In the genomic region with DNA sequence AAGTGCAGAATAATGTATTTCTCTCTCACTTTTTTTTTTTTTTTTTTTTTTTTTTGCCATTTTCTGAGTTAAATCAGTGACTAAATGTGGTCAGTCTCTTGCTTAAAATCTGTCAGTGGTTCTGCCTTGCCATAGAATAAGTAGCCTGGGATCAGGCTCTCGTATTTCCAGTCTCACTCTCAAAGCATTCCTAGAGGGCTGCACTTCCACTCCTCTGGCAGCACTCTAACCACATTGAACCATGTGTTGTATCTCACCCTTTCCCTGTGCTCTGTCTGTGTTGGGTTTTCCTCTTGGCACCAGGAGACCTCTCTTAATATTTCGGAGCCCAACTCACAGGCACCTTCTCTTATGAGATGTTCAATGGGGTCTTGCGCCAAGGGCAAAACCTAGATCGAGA, we compare ENCODE assay signal across 24 cellular contexts.
"Had no signal": no experiment of that assay in that cellular context is flagged by ENCODE, and none has a peak within 500 bp of the region (broad histone marks: within the 10 kb centered on the region; RNA-seq: fewer than 3 reads in every experiment).

No MANE protein-coding gene starts in this region.

- H3K9me3 ChIP-seq: lower lobe of right lung, psoas muscle, sigmoid colon, stomach, thyroid gland had no signal

- ATAC-seq: left ventricle myocardium superior; lower lobe of right lung; psoas muscle; right cardiac atrium; stimulated activated effector memory CD8-positive, alpha-beta T cell treated with anti-CD3 and anti-CD28 coated beads, Interleukin-12 subunit alpha, Interleukin-12 subunit beta, amount 100 ng/mL, for 72 hours had no signal

- H3K4me3 Mint-ChIP-seq: immature natural killer cell; naive B cell; nephron; stimulated activated effector memory CD8-positive, alpha-beta T cell treated with anti-CD3 and anti-CD28 coated beads, Interleukin-12 subunit alpha, Interleukin-12 subunit beta, amount 100 ng/mL, for 72 hours had no signal

- H3K36me3 ChIP-seq: lower lobe of right lung, sigmoid colon, stomach, thyroid gland had no signal

- H3K4me1 Mint-ChIP-seq: immature natural killer cell; naive B cell; stimulated activated effector memory CD8-positive, alpha-beta T cell treated with anti-CD3 and anti-CD28 coated beads, Interleukin-12 subunit alpha, Interleukin-12 subunit beta, amount 100 ng/mL, for 72 hours had no signal

- DNase-seq: dorsolateral prefrontal cortex; effector CD4-positive, alpha-beta T cell; head of caudate nucleus; immature natural killer cell; left ventricle myocardium superior; lower lobe of right lung; naive B cell; nucleus accumbens; posterior cingulate gyrus; psoas muscle; right cardiac atrium; sigmoid colon; stimulated activated CD4-positive, alpha-beta T cell treated with anti-CD3 and anti-CD28 coated beads, Interleukin-2, amount 100 ng/mL, for 24 hours; stimulated activated CD4-positive, alpha-beta T cell treated with anti-CD3 and anti-CD28 coated beads, Interleukin-4, amount 100 ng/mL, for 24 hours; stimulated activated naive CD4-positive, alpha-beta T cell treated with Interleukin-2 at 50 U/mL for 16 hours; stomach; thyroid gland; trophoblast cell had no signal

- H3K4me1 ChIP-seq: lower lobe of right lung, psoas muscle, sigmoid colon, stomach, thyroid gland had no signal

- H3K27me3 Mint-ChIP-seq: naive B cell had no signal

- H3K27ac Mint-ChIP-seq: immature natural killer cell; naive B cell; nephron; stimulated activated effector memory CD8-positive, alpha-beta T cell treated with anti-CD3 and anti-CD28 coated beads, Interleukin-12 subunit alpha, Interleukin-12 subunit beta, amount 100 ng/mL, for 72 hours had no signal

- H2AFZ ChIP-seq: hepatocyte had no signal

- H3K36me3 Mint-ChIP-seq: immature natural killer cell; naive B cell; stimulated activated effector memory CD8-positive, alpha-beta T cell treated with anti-CD3 and anti-CD28 coated beads, Interleukin-12 subunit alpha, Interleukin-12 subunit beta, amount 100 ng/mL, for 72 hours had no signal

- H3K9me3 Mint-ChIP-seq: nephron had no signal

- H3K4me2 ChIP-seq: hepatocyte had no signal

- H3K27me3 ChIP-seq: dorsolateral prefrontal cortex, hepatocyte, sigmoid colon, stomach, thyroid gland had no signal

- H3K4me3 ChIP-seq: dorsolateral prefrontal cortex, hepatocyte, lower lobe of right lung, psoas muscle, sigmoid colon, stomach, thyroid gland had no signal

- FAIRE-seq: colon, frontal cortex, keratinocyte had no signal

- H3K27ac ChIP-seq: dorsolateral prefrontal cortex, hepatocyte, lower lobe of right lung, psoas muscle, sigmoid colon, stomach, thyroid gland had no signal

- H3K79me2 ChIP-seq: hepatocyte had no signal
